In genomic region chr6:108716801-108717791, GRCh38 we compare ENCODE assay signal across 29 cellular contexts.
DNase-seq lines count a peak whose midpoint lies in the region; ATAC-seq, FAIRE-seq and TF ChIP-seq lines count a peak whose summit lies in the region.
"Had no signal": no experiment of that assay in that cellular context is flagged by ENCODE, and none has a peak within 500 bp of the region (broad histone marks: within the 10 kb centered on the region; RNA-seq: fewer than 3 reads in every experiment).

No MANE protein-coding gene starts in this region.

- in situ Hi-C loops in Panc1 (cut with HindIII; ENCODE audit: low pct_unique_long_range_greater_than_20kb, low sequenced_read_pairs): no loop called here

- H4K8ac ChIP-seq in H1 (ENCODE audit: extremely low read depth, insufficient read depth, low read length): peak overlapping the region; percentile 45; the same call in 1 of the 2 replicates
- no peak overlapping the region for H4K8ac ChIP-seq in mesenchymal stem cell (ENCODE audit: low read length)

- H3K27me3 ChIP-seq in Panc1 (ENCODE audit: control insufficient read depth, insufficient read depth, low read length): no peaks in the 10 kb centered on the region
- H3K27me3 ChIP-seq in H1 (replicated peaks in 1 of 4; ENCODE audit: control insufficient read depth in 3 of 4, extremely low read depth in 1 of 4, insufficient read depth in 3 of 4, low read length in 3 of 4): no peaks in the 10 kb centered on the region; a peak in 1 of 7 replicates
- no peaks in the 10 kb centered on the region for H3K27me3 ChIP-seq in mesenchymal stem cell (ENCODE audit: control insufficient read depth in 1 of 2, insufficient read depth in 1 of 2, low read length in 2 of 2)
- no peaks in the 10 kb centered on the region for H3K27me3 ChIP-seq in stomach
- H3K27me3 ChIP-seq: BLaER1 treated with 17β-estradiol and CSF1 and Interleukin-3, amounts not matched to agents 10 nM and 100 nM; MG63; SJCRH30 had no signal

- H3K4me3 ChIP-seq in Panc1 (ENCODE audit: low read depth in 2 of 2, low read length in 2 of 2): no peak overlapping the region
- H3K4me3 ChIP-seq in H1 (ENCODE audit: extremely low read depth in 1 of 4, insufficient read depth in 2 of 4, low read depth in 3 of 4, low read length in 4 of 4): no peak overlapping the region
- H3K4me3 ChIP-seq in mesenchymal stem cell (ENCODE audit: insufficient read depth in 1 of 2, low read depth in 1 of 2, low read length in 2 of 2): no peak overlapping the region
- H3K4me3 ChIP-seq in stomach: no peak overlapping the region
- H3K4me3 ChIP-seq: A549; BLaER1 treated with 17β-estradiol and CSF1 and Interleukin-3, amounts not matched to agents 10 nM and 100 nM; MG63; SJCRH30 had no signal

- H4K91ac ChIP-seq in H1 (replicated peaks; ENCODE audit: insufficient read length, low read length): no peak overlapping the region
- no peak overlapping the region for H4K91ac ChIP-seq in mesenchymal stem cell (ENCODE audit: low read length)

- H2AK5ac ChIP-seq in H1 (ENCODE audit: low read depth, low read length) (no peak overlapping the region), mesenchymal stem cell (ENCODE audit: low read length, severe bottlenecking) (no peak overlapping the region)

- intact Hi-C loops in Panc1 (cut with micrococcal nuclease; ENCODE audit: unreplicated experiment): no loop called here
- intact Hi-C loops in stomach (cut with DNase I; ENCODE audit: low total_unique reads): no loop called here

- no peak overlapping the region for H2BK20ac ChIP-seq in H1 (ENCODE audit: low read length)

- H2BK15ac ChIP-seq in H1 (ENCODE audit: low read length) (no peak overlapping the region), mesenchymal stem cell (ENCODE audit: low read depth, poor library complexity, severe bottlenecking) (peak overlapping the region; percentile 74)

- H3K4me2 ChIP-seq in H1 (ENCODE audit: insufficient read depth in 1 of 2, low read depth in 2 of 2, low read length in 2 of 2): no peak overlapping the region
- H3K4me2 ChIP-seq in mesenchymal stem cell (ENCODE audit: low read length, poor library complexity, severe bottlenecking): no peak overlapping the region
- H3K4me2 ChIP-seq: A549; BLaER1 treated with 17β-estradiol and CSF1 and Interleukin-3, amounts not matched to agents 10 nM and 100 nM had no signal

- H3K27ac ChIP-seq in Panc1 (ENCODE audit: low read length): no peak overlapping the region
- H3K27ac ChIP-seq in H1 (ENCODE audit: low read depth, low read length): no peak overlapping the region
- no peak overlapping the region for H3K27ac ChIP-seq in mesenchymal stem cell (ENCODE audit: low read length, poor library complexity, severe bottlenecking)
- H3K27ac ChIP-seq in stomach: no peak overlapping the region
- H3K27ac ChIP-seq: A549; BLaER1 treated with 17β-estradiol and CSF1 and Interleukin-3, amounts not matched to agents 10 nM and 100 nM; SJCRH30 had no signal

- no peaks in the 10 kb centered on the region for H3K79me1 ChIP-seq in H1 (ENCODE audit: low read depth, low read length)
- H3K79me1 ChIP-seq in mesenchymal stem cell (replicated peaks; ENCODE audit: low read length, poor library complexity, severe bottlenecking): no peaks in the 10 kb centered on the region

- H2AFZ ChIP-seq in H1 (ENCODE audit: low read length) (no peak overlapping the region), mesenchymal stem cell (ENCODE audit: low read depth, low read length) (no peak overlapping the region)

- H3K4me1 ChIP-seq in Panc1 (ENCODE audit: control insufficient read depth, insufficient read depth, low read length): no peaks in the 10 kb centered on the region
- H3K4me1 ChIP-seq in H1 (replicated peaks in 1 of 4; ENCODE audit: control insufficient read depth in 3 of 4, insufficient read depth in 4 of 4, low read length in 3 of 4): peaks cover 0 to 7% (median 5%) of the 10 kb centered on the region in 4 experiments; a peak in 5 of 7 replicates
- H3K4me1 ChIP-seq in mesenchymal stem cell (ENCODE audit: control insufficient read depth, insufficient read depth, low read depth, low read length): peaks cover 11% of the 10 kb centered on the region
- H3K4me1 ChIP-seq in stomach: peaks cover 6 to 26% (median 13%) of the 10 kb centered on the region in 4 donors
- H3K4me1 ChIP-seq: A549 had no signal

- POLR2A ChIA-PET in Panc1 (lab: Charles Lee): no interaction called here
- POLR2A ChIA-PET in H1 (lab: Charles Lee; ENCODE audit: partially characterized antibody): no interaction called here

- no peak overlapping the region for H3K56ac ChIP-seq in H1 (replicated peaks; ENCODE audit: insufficient read length, low read depth, low read length)

- H4K5ac ChIP-seq in H1 (ENCODE audit: insufficient read length, low read depth, low read length): no peak overlapping the region

- no TSS peak for BruUV-seq in Panc1 (replicated peaks; lab: Mats Ljungman, UMichigan)

- no peak overlapping the region for H3K14ac ChIP-seq in H1 (ENCODE audit: insufficient read length)
- no peak overlapping the region for H3K14ac ChIP-seq in mesenchymal stem cell (ENCODE audit: low read length in 2 of 2)

- H3K9me3 ChIP-seq in Panc1 (ENCODE audit: control insufficient read depth, insufficient read depth, low read depth, low read length) (no peaks in the 10 kb centered on the region), H1 (ENCODE audit: insufficient read depth in 2 of 2, low read depth in 1 of 2, low read length in 1 of 2) (no peaks in the 10 kb centered on the region), mesenchymal stem cell (ENCODE audit: control insufficient read depth, low read length) (no peaks in the 10 kb centered on the region), stomach (no peaks in the 10 kb centered on the region)
- H3K9me3 ChIP-seq: A549; BLaER1 treated with 17β-estradiol and CSF1 and Interleukin-3, amounts not matched to agents 10 nM and 100 nM; MG63; SJCRH30 had no signal

- H2BK5ac ChIP-seq in H1 (ENCODE audit: low read depth, low read length): no peak overlapping the region
- H2BK5ac ChIP-seq in mesenchymal stem cell (ENCODE audit: low read depth, low read length, poor library complexity, severe bottlenecking): no peak overlapping the region

- no peaks in the 10 kb centered on the region for H4K20me1 ChIP-seq in H1 (replicated peaks in 1 of 2; ENCODE audit: control insufficient read depth in 1 of 2, insufficient read depth in 2 of 2, low read length in 2 of 2)
- H4K20me1 ChIP-seq: BLaER1 treated with 17β-estradiol and CSF1 and Interleukin-3, amounts not matched to agents 10 nM and 100 nM had no signal

- TF ChIP-seq CTCF in Panc1 (IDR thresholded peaks at IDR 0.05) (no peak), H1 (IDR thresholded peaks at IDR 0.05; ENCODE audit: control extremely low read depth in 1 of 3, insufficient read depth in 1 of 3, low read depth in 1 of 3, low read length in 3 of 3) (no peak), stomach (IDR thresholded peaks at IDR 0.05) (no peak)

- no peak for TF ChIP-seq POLR2A in H1 (IDR thresholded peaks at IDR 0.05; ENCODE audit: control extremely low read depth in 1 of 2, low read depth in 2 of 2, low read length in 2 of 2)
- TF ChIP-seq POLR2A in stomach (IDR thresholded peaks at IDR 0.05): no peak

- H3K18ac ChIP-seq in H1 (ENCODE audit: extremely low read depth, low read length) (no peak overlapping the region; the same call in 1 of the 2 replicates), mesenchymal stem cell (ENCODE audit: low read depth in 1 of 2, low read length in 2 of 2) (peak overlapping the region in 1 of 2 experiments; percentile 11)

- H3K36me3 ChIP-seq in Panc1 (ENCODE audit: control insufficient read depth, insufficient read depth, low read length): no peaks in the 10 kb centered on the region
- no peaks in the 10 kb centered on the region for H3K36me3 ChIP-seq in H1 (ENCODE audit: control insufficient read depth in 2 of 4, insufficient read depth in 4 of 4, low read length in 3 of 4)
- H3K36me3 ChIP-seq in mesenchymal stem cell (ENCODE audit: control insufficient read depth in 1 of 2, insufficient read depth in 2 of 2, low read depth in 1 of 2, low read length in 2 of 2): no peaks in the 10 kb centered on the region
- no peaks in the 10 kb centered on the region for H3K36me3 ChIP-seq in stomach
- H3K36me3 ChIP-seq: BLaER1 treated with 17β-estradiol and CSF1 and Interleukin-3, amounts not matched to agents 10 nM and 100 nM; MG63; SJCRH30 had no signal

- ATAC-seq in Panc1 (peak; percentile 50), SK-N-SH treated with all-trans-retinoic acid at 6 μM for 48 hours (no peak), GM19035 (IDR thresholded peaks at IDR 0.05; ENCODE audit: unreplicated experiment) (no peak), GM18520 (IDR thresholded peaks at IDR 0.05; ENCODE audit: unreplicated experiment) (no peak)
- ATAC-seq: A549, PC-3, Right ventricle myocardium inferior had no signal

- H3K23me2 ChIP-seq in H1 (ENCODE audit: low read depth, low read length): no peaks in the 10 kb centered on the region

- H2BK12ac ChIP-seq in H1 (ENCODE audit: low read depth, low read length): no peak overlapping the region
- peak overlapping the region in 1 of 2 experiments; percentile 71 for H2BK12ac ChIP-seq in mesenchymal stem cell (ENCODE audit: low read length in 2 of 2)

- H3K79me2 ChIP-seq in H1 (ENCODE audit: control insufficient read depth in 1 of 2, insufficient read depth in 2 of 2, low read length in 2 of 2): no peaks in the 10 kb centered on the region

- TF ChIP-seq RAD21 in H1 (IDR thresholded peaks at IDR 0.05 in 1 of 2, conservative IDR thresholded peaks at IDR 0.05 in 1 of 2; ENCODE audit: low read depth in 2 of 2, low read length in 2 of 2): no peak

- H3K9ac ChIP-seq in H1 (replicated peaks in 1 of 4; ENCODE audit: extremely low read depth in 1 of 4, low read depth in 3 of 4, low read length in 3 of 4): no peak overlapping the region
- no peak overlapping the region for H3K9ac ChIP-seq in mesenchymal stem cell (ENCODE audit: low read length)
- H3K9ac ChIP-seq: BLaER1 treated with 17β-estradiol and CSF1 and Interleukin-3, amounts not matched to agents 10 nM and 100 nM had no signal

- CTCF ChIA-PET in Panc1 (lab: Charles Lee): no interaction called here
- CTCF ChIA-PET in H1 (lab: Charles Lee; ENCODE audit: partially characterized antibody): interaction anchor here (0.9 to 1.1 kb wide), 2 partner anchors 11 to 519 kb away, joined by 3 read pairs; no protein-coding TSS in a partner anchor

- no peak for FAIRE-seq in H1 (lab: Jason Lieb, UNC)
- FAIRE-seq: A549, GM12892 had no signal

- H2BK120ac ChIP-seq in H1 (replicated peaks; ENCODE audit: low read depth, low read length): no peak overlapping the region
- no peak overlapping the region for H2BK120ac ChIP-seq in mesenchymal stem cell (ENCODE audit: low read depth, low read length)

- TF ChIP-seq EP300 in H1 (IDR thresholded peaks at IDR 0.05; ENCODE audit: borderline replicate concordance in 1 of 2, low read depth in 2 of 2, low read length in 2 of 2): no peak
- no peak for TF ChIP-seq EP300 in stomach (IDR thresholded peaks at IDR 0.05)

- H3K4ac ChIP-seq in H1 (replicated peaks; ENCODE audit: insufficient read length, low read depth, low read length) (no peak overlapping the region), mesenchymal stem cell (ENCODE audit: low read depth in 1 of 2, low read length in 2 of 2) (no peak overlapping the region)

- H3K23ac ChIP-seq in H1 (ENCODE audit: insufficient read length) (no peak overlapping the region), mesenchymal stem cell (ENCODE audit: low read length in 2 of 2) (no peak overlapping the region)

- WGBS in H1 (ENCODE audit: extremely low coverage in 1 of 2, insufficient coverage in 1 of 2, insufficient read length in 1 of 2, insufficient replicate concordance in 2 of 2, low coverage in 1 of 2, low lambda C conversion rate in 2 of 2, missing lambda C conversion rate in 1 of 2), 2 experiments: 85% methylated on average over 35 of the region's 39 CpGs; no CpG with 5 or more reads in 1 of the 2 experiments
- 87% methylated on average over 39 of the region's 39 CpGs for WGBS in mesenchymal stem cell
- 84 to 91% (median 88%) methylated on average over 32 to 39 of the region's 39 CpGs for WGBS in stomach, 5 donors

- DNase-seq in Panc1 (ENCODE audit: low read depth, low spot score): no peak
- DNase-seq in H1 (ENCODE audit: low read depth in 1 of 2, low spot score in 2 of 2): no peak
- DNase-seq in mesenchymal stem cell: no peak
- peak; percentile 16 for DNase-seq in stomach
- DNase-seq: AML-193; CD4-positive, alpha-beta memory T cell; COR-L47; DMS 273 treated with DMSO at 0.1 percent for 48 hours; DMS79 treated with DMSO at 0.1 percent for 48 hours; GF-D8; H7; KBM-7; MG63; NCI-H1105 treated with DMSO at 0.1 percent for 48 hours; NCI-H146; NCI-H1930; NCI-H2107; NCI-H524 treated with DMSO at 0.1 percent for 48 hours; NCI-H774; NK-92 treated with Interleukin-12 subunit alpha and Interleukin-12 subunit beta, amount 100 ng/mL, for 24 hours; PC-3; SJCRH30 had no signal
